ENCODE assay signal across 8 cellular contexts in genomic region chr3:8622873-8623725, GRCh38. TPM values are rescaled to one million over a fixed set of nuclear protein-coding genes. Genes with fewer than 3 reads are reported as not detected.
DNase-seq lines count a peak whose midpoint lies in the region; TF ChIP-seq lines count a peak whose summit lies in the region.

No MANE protein-coding gene starts in this region.

- no peaks in the 10 kb centered on the region for H3K4me1 Mint-ChIP-seq in T-helper 2 cell treated with Interferon-gamma antibody and Interleukin-4, amounts not matched to agents 5 μg/mL and 100 μg/mL, for 36 hours (ENCODE audit: low read depth)
- peaks cover 44% of the 10 kb centered on the region for H3K4me1 Mint-ChIP-seq in chondrocyte (ENCODE audit: low read depth)

- H3K36me3 ChIP-seq in H7 (replicated peaks; ENCODE audit: control insufficient read depth, insufficient read depth, low read length) = no peaks in the 10 kb centered on the region

- no peak overlapping the region for H3K27ac Mint-ChIP-seq in T-helper 2 cell treated with Interferon-gamma antibody and Interleukin-4, amounts not matched to agents 5 μg/mL and 100 μg/mL, for 36 hours
- peak overlapping the region; percentile 29 for H3K27ac Mint-ChIP-seq in chondrocyte (ENCODE audit: unreplicated experiment)

- H3K4me3 ChIP-seq in H7 (ENCODE audit: insufficient read depth, low read depth, low read length) = no peak overlapping the region

- no peaks in the 10 kb centered on the region for H3K36me3 Mint-ChIP-seq in T-helper 2 cell treated with Interferon-gamma antibody and Interleukin-4, amounts not matched to agents 5 μg/mL and 100 μg/mL, for 36 hours (ENCODE audit: low read depth)
- no peaks in the 10 kb centered on the region for H3K36me3 Mint-ChIP-seq in chondrocyte (ENCODE audit: low read depth)

- no peaks in the 10 kb centered on the region for H3K27me3 ChIP-seq in H7 (ENCODE audit: control insufficient read depth, insufficient read depth, low read length)

- H3K9me3 Mint-ChIP-seq in T-helper 2 cell treated with Interferon-gamma antibody and Interleukin-4, amounts not matched to agents 5 μg/mL and 100 μg/mL, for 36 hours = no peaks in the 10 kb centered on the region
- peaks cover 3% of the 10 kb centered on the region for H3K9me3 Mint-ChIP-seq in chondrocyte (ENCODE audit: low read depth)

- peak; percentile 22 for DNase-seq in activated T-cell treated with anti-CD3 and anti-CD28 coated beads for 1 hour (ENCODE audit: low read depth)
- no peak for DNase-seq in activated T-cell treated with anti-CD3 and anti-CD28 coated beads for 4 hours
- DNase-seq in H7 = peak; percentile 95
- peak; percentile 54 to 59 for DNase-seq in Kasumi-1 (lab: John Stamatoyannopoulos, UW)
- DNase-seq in T-helper 2 cell treated with Interferon-gamma antibody and Interleukin-4, amounts not matched to agents 5 μg/mL and 100 μg/mL, for 36 hours (ENCODE audit: low spot score) = peak; percentile 29
- no peak for DNase-seq in chondrocyte (ENCODE audit: low spot score)
- DNase-seq in left kidney (ENCODE audit: low read depth, low spot score) = peak; percentile 93
- peak; percentile 36 for DNase-seq in stimulated activated CD4-positive, alpha-beta T cell treated with anti-CD3 and anti-CD28 coated beads, Interleukin-4, amount 100 ng/mL, for 1 hour

- H3K4me3 Mint-ChIP-seq in T-helper 2 cell treated with Interferon-gamma antibody and Interleukin-4, amounts not matched to agents 5 μg/mL and 100 μg/mL, for 36 hours = peak overlapping the region; percentile 7
- no peak overlapping the region for H3K4me3 Mint-ChIP-seq in chondrocyte (ENCODE audit: unreplicated experiment)

- TF ChIP-seq CTCF in chondrocyte (IDR thresholded peaks at IDR 0.05) = peak; percentile 98

- peaks cover 4% of the 10 kb centered on the region for H3K27me3 Mint-ChIP-seq in T-helper 2 cell treated with Interferon-gamma antibody and Interleukin-4, amounts not matched to agents 5 μg/mL and 100 μg/mL, for 36 hours (ENCODE audit: low read depth)
- no peaks in the 10 kb centered on the region for H3K27me3 Mint-ChIP-seq in chondrocyte (ENCODE audit: low read depth)

RNA-seq across cellular contexts. Expression of gene SSUH2, which starts 21.5 kb away (rescaled TPM):
- total RNA-seq in H7 (2014; rRNA removed; shearing (Covaris generic)) = 0.42 TPM in 1 of 2 replicates, not detected in the other
- 0.31 TPM in 1 of 3 replicates, not detected in the others for total RNA-seq in chondrocyte

Comparison
In these comparisons a context has a peak if more than half of its experiments do, and no peak if none do; other contexts are left out.
1. DNase-seq: peak in activated T-cell treated with anti-CD3 and anti-CD28 coated beads for 1 hour (single experiment), H7 (single experiment), Kasumi-1 (2 of 2), T-helper 2 cell treated with Interferon-gamma antibody and Interleukin-4, amounts not matched to agents 5 μg/mL and 100 μg/mL, for 36 hours (single experiment), left kidney (single experiment) and stimulated activated CD4-positive, alpha-beta T cell treated with anti-CD3 and anti-CD28 coated beads, Interleukin-4, amount 100 ng/mL, for 1 hour (single experiment); none in activated T-cell treated with anti-CD3 and anti-CD28 coated beads for 4 hours (single experiment) and chondrocyte (single experiment).